ENCODE assay signal across 1 cellular context in the genomic region with DNA sequence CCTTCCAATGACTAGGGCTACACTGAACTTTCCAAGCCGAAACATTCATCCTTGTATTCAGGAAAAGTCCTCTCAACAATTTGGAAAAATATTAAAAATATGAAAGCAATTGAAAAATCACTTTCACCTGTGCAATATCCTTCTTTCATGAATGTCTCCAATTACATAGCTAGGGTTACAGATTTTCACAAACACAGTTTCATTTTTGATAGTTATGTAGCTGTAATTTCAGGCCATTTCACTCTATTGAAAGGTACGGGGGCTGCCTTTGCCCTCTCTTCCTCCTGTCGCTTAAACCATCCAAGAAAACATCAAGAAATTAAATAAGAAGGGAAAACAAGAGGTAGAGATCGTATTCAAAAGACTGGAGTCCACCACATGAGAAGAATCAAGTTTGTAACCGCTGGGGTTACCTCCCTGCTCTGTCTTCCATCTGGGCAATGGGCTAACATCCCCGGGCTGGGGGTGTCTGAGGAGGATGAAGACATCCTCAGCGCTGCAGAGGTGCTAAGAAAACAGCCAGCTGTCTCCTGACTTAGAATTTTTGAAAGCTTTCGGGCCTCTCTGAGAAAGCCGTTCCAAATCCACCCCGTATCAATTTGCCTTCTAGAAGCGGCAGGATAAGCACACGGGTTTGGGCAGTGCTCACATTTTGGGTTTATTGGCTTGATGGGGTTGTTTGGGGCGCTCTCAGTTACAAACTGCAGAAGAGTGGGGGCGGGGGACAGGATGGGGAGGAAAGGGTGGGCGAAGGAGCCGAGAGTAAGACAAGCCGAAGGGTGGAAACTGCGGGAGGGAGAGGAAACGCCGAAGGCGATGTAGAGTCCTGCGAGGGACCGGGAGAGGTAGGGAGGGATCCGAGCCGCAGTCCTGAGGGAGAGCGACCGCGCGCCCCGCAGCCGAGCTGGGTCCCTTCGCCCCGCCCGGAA.
TF ChIP-seq lines count a peak whose summit lies in the region.

No MANE protein-coding gene starts in this region.

TF ChIP-seq in endothelial cell of umbilical vein, 7 proteins besides CTCF, POLR2A, EP300 and RAD21:
- TF ChIP-seq MYC (IDR thresholded peaks at IDR 0.05; ENCODE audit: low read depth, low read length) (no peak), EZH2 (IDR thresholded peaks at IDR 0.05; ENCODE audit: borderline replicate concordance, low read depth, low read length, severe bottlenecking) (peak; percentile 45)
